In genomic region chr18:57425096-57425495, GRCh38 we compare ENCODE assay signal across 4 cellular contexts. TPM values are rescaled to one million over a fixed set of nuclear protein-coding genes. Genes with fewer than 3 reads are reported as not detected.
"Had no signal": no experiment of that assay in that cellular context is flagged by ENCODE, and none has a peak within 500 bp of the region (broad histone marks: within the 10 kb centered on the region; RNA-seq: fewer than 3 reads in every experiment).

No MANE protein-coding gene starts in this region.

- ATAC-seq: GM23338 had no signal

- DNase-seq: H9, HCEC 1CT had no signal

- H2AFZ ChIP-seq: GM23338 had no signal

- H3K4me2 ChIP-seq: GM23338 had no signal

- H3K4me3 ChIP-seq: GM23338 had no signal

RNA-seq across cellular contexts. Expression of gene ONECUT2, which starts 10.1 kb away (rescaled TPM):
- polyA plus RNA-seq: IgD-negative memory B cell had no signal
